8 cellular contexts compared by ENCODE assay signal in genomic region chr1:46718727-46719622, GRCh38. TPM values are rescaled to one million over a fixed set of nuclear protein-coding genes. Genes with fewer than 3 reads are reported as not detected.
DNase-seq lines count a peak whose midpoint lies in the region; ATAC-seq, FAIRE-seq and TF ChIP-seq lines count a peak whose summit lies in the region.

TSS of gene EFCAB14 (minus strand) at chr1:46719114. CDS start at chr1:46718087, 1,027 bp downstream.

- H3K9me3 ChIP-seq in heart left ventricle, result no peaks in the 10 kb centered on the region
- H3K9me3 ChIP-seq in upper lobe of left lung, result no peaks in the 10 kb centered on the region

- TF ChIP-seq EP300 in upper lobe of left lung (IDR thresholded peaks at IDR 0.05), result peak in 1 of 4 donors; percentile 76

- TF ChIP-seq POLR2A in GM12892 (IDR thresholded peaks at IDR 0.05; ENCODE audit: low read depth, low read length), result peak; percentile 90
- peak in 1 of 2 donors; percentile 83 for TF ChIP-seq POLR2A in heart left ventricle (IDR thresholded peaks at IDR 0.05)
- TF ChIP-seq POLR2A in upper lobe of left lung (IDR thresholded peaks at IDR 0.05), result peak in 2 of 4 donors; percentile 91 to 94

- peaks cover 0 to 26% (median 21%) of the 10 kb centered on the region in 9 donors for H3K36me3 ChIP-seq in heart left ventricle
- peaks cover 4 to 25% (median 12%) of the 10 kb centered on the region in 4 donors for H3K36me3 ChIP-seq in upper lobe of left lung

- WGBS in heart left ventricle, 4 donors, result 0 to 1% (median 0%) methylated on average over 32 to 85 of the region's 85 CpGs
- 0% methylated on average over 2 to 44 of the region's 85 CpGs for WGBS in upper lobe of left lung, 2 donors

- intact Hi-C loops in heart left ventricle (cut with DNase I) (loop anchor here in 6 of 10 donors (5.0 to 10.0 kb wide), 5 partner anchors 47 to 312 kb away; partner anchors contain the start of genes MOB3C (in 4 of the 6), TEX38 (in 2 of the 6) and ATPAF1 (in 1 of the 6)), posterior cingulate gyrus (cut with DNase I) (loop anchor here (2.0 kb wide), 1 partner anchor 50 kb away; the partner anchor contains the start of gene ATPAF1)

- H3K27me3 ChIP-seq in heart left ventricle (no peaks in the 10 kb centered on the region), upper lobe of left lung (no peaks in the 10 kb centered on the region)

- no peak for TF ChIP-seq CTCF in heart left ventricle (IDR thresholded peaks at IDR 0.05)
- TF ChIP-seq CTCF in upper lobe of left lung (IDR thresholded peaks at IDR 0.05), result peak in 1 of 6 experiments; percentile 41

- H3K27ac ChIP-seq in heart left ventricle, result peak within 1 kb of the TSS; percentile 24 to 88 (median 84)
- peak within 1 kb of the TSS; percentile 89 to 92 (median 91) for H3K27ac ChIP-seq in upper lobe of left lung

- peak; percentile 93 for DNase-seq in GM12892 (ENCODE audit: insufficient read length)
- DNase-seq in NCI-H146 (lab: John Stamatoyannopoulos, UW), result peak; percentile 93
- peak; percentile 97 to 99 (median 99) for DNase-seq in T-helper 1 cell
- DNase-seq in amniotic epithelial cell (ENCODE audit: low read depth), result peak; percentile 85
- DNase-seq in heart left ventricle, result peak; percentile 95 to 98 (median 96)
- peak; percentile 92 to 99 (median 96) for DNase-seq in posterior cingulate gyrus
- peak; percentile 98 to 100 for DNase-seq in upper lobe of left lung

- ATAC-seq in HG02852 (IDR thresholded peaks at IDR 0.05; ENCODE audit: unreplicated experiment) (peak; percentile 95), heart left ventricle (peak; percentile 98 to 99 (median 99)), upper lobe of left lung (ENCODE audit: low FRiP score in 2 of 2) (peak; percentile 98 to 99)

- peak within 1 kb of the TSS; percentile 59 to 99 (median 90) for H3K4me3 ChIP-seq in heart left ventricle
- H3K4me3 ChIP-seq in upper lobe of left lung, result peak within 1 kb of the TSS; percentile 80 to 94 (median 90)

- FAIRE-seq in GM12892 (lab: Jason Lieb, UNC), result peak; percentile 98

- H3K4me1 ChIP-seq in heart left ventricle (peaks cover 9 to 37% (median 27%) of the 10 kb centered on the region in 12 donors), upper lobe of left lung (peaks cover 25 to 48% (median 35%) of the 10 kb centered on the region in 4 donors)

RNA-seq across cellular contexts. Expression of gene EFCAB14, which starts in this region (rescaled TPM):
- 33.4 TPM for polyA plus RNA-seq in GM12892 (2012; ENCODE audit: missing spikeins)
- total RNA-seq in heart left ventricle (10 to 100 TPM; 46.6 to 91.9 (median 64.0) TPM), upper lobe of left lung (100 to 1,000 TPM; 100 to 171 (median 115) TPM)
- polyA plus RNA-seq in heart left ventricle, result 10 to 100 TPM; 10.7 to 39.4 TPM

Comparison
In these comparisons a context has a peak if more than half of its experiments do, and no peak if none do; other contexts are left out.
1. Peak in every context shown above with its lines: DNase-seq, ATAC-seq, H3K4me3 ChIP-seq and H3K27ac ChIP-seq.